Comparison of ENCODE assay signal across 1 cellular context in the genomic region with DNA sequence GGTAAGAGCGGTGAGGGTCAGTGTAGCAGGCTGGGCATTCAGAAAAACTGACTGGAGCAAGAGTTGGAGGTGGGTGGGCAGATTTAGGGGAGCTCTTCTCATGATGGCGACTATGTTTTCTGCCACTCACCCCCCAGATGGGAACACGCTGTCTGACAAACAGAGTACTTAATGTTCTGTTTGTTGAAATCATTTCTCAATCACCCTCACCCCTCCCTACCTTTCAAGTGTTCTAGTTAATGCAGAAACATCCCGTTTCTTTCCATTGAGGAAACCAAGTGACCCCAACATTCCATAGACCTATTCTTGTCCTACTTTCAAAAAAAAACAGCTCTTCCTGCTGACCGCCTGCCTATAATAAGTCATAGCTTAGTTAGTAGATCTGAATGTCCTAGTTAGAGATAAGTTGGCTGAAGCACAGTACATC.
TF ChIP-seq lines count a peak whose summit lies in the region.

No MANE protein-coding gene starts in this region.

TF ChIP-seq in HepG2, 621 proteins besides CTCF, POLR2A, EP300 and RAD21 (continued from another document and continues in another):
- TF ChIP-seq, protein P1, sequence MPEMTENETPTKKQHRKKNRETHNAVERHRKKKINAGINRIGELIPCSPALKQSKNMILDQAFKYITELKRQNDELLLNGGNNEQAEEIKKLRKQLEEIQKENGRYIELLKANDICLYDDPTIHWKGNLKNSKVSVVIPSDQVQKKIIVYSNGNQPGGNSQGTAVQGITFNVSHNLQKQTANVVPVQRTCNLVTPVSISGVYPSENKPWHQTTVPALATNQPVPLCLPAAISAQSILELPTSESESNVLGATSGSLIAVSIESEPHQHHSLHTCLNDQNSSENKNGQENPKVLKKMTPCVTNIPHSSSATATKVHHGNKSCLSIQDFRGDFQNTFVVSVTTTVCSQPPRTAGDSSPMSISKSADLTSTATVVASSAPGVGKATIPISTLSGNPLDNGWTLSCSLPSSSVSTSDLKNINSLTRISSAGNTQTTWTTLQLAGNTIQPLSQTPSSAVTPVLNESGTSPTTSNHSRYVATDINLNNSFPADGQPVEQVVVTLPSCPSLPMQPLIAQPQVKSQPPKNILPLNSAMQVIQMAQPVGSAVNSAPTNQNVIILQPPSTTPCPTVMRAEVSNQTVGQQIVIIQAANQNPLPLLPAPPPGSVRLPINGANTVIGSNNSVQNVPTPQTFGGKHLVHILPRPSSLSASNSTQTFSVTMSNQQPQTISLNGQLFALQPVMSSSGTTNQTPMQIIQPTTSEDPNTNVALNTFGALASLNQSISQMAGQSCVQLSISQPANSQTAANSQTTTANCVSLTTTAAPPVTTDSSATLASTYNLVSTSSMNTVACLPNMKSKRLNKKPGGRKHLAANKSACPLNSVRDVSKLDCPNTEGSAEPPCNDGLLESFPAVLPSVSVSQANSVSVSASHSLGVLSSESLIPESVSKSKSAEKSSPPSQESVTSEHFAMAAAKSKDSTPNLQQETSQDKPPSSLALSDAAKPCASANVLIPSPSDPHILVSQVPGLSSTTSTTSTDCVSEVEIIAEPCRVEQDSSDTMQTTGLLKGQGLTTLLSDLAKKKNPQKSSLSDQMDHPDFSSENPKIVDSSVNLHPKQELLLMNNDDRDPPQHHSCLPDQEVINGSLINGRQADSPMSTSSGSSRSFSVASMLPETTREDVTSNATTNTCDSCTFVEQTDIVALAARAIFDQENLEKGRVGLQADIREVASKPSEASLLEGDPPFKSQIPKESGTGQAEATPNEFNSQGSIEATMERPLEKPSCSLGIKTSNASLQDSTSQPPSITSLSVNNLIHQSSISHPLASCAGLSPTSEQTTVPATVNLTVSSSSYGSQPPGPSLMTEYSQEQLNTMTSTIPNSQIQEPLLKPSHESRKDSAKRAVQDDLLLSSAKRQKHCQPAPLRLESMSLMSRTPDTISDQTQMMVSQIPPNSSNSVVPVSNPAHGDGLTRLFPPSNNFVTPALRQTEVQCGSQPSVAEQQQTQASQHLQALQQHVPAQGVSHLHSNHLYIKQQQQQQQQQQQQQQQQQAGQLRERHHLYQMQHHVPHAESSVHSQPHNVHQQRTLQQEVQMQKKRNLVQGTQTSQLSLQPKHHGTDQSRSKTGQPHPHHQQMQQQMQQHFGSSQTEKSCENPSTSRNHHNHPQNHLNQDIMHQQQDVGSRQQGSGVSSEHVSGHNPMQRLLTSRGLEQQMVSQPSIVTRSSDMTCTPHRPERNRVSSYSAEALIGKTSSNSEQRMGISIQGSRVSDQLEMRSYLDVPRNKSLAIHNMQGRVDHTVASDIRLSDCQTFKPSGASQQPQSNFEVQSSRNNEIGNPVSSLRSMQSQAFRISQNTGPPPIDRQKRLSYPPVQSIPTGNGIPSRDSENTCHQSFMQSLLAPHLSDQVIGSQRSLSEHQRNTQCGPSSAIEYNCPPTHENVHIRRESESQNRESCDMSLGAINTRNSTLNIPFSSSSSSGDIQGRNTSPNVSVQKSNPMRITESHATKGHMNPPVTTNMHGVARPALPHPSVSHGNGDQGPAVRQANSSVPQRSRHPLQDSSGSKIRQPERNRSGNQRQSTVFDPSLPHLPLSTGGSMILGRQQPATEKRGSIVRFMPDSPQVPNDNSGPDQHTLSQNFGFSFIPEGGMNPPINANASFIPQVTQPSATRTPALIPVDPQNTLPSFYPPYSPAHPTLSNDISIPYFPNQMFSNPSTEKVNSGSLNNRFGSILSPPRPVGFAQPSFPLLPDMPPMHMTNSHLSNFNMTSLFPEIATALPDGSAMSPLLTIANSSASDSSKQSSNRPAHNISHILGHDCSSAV (CRISPR knock-in tag; IDR thresholded peaks at IDR 0.05; ENCODE audit: borderline replicate concordance) = no peak
- TF ChIP-seq, protein P2, sequence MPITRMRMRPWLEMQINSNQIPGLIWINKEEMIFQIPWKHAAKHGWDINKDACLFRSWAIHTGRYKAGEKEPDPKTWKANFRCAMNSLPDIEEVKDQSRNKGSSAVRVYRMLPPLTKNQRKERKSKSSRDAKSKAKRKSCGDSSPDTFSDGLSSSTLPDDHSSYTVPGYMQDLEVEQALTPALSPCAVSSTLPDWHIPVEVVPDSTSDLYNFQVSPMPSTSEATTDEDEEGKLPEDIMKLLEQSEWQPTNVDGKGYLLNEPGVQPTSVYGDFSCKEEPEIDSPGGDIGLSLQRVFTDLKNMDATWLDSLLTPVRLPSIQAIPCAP (CRISPR knock-in tag; IDR thresholded peaks at IDR 0.05; ENCODE audit: low read depth) = no peak
- no peak for TF ChIP-seq ZSCAN21 (CRISPR knock-in tag; IDR thresholded peaks at IDR 0.05; ENCODE audit: borderline replicate concordance)
- no peak for TF ChIP-seq ZNF362 (CRISPR knock-in tag; IDR thresholded peaks at IDR 0.05; ENCODE audit: borderline replicate concordance)
- no peak for TF ChIP-seq TBL1XR1 (IDR thresholded peaks at IDR 0.05; ENCODE audit: borderline replicate concordance, low read length, partially characterized antibody)
- TF ChIP-seq CCAR2 (optimal IDR thresholded peaks at IDR 0.05; ENCODE audit: low read depth, low read length) = no peak
- no peak for TF ChIP-seq ZNF790 (CRISPR knock-in tag; IDR thresholded peaks at IDR 0.05; ENCODE audit: borderline replicate concordance)
- TF ChIP-seq ZNF577 (CRISPR knock-in tag; IDR thresholded peaks at IDR 0.05; ENCODE audit: borderline replicate concordance, low read depth) = no peak
- no peak for TF ChIP-seq SIN3B (IDR thresholded peaks at IDR 0.05; ENCODE audit: low read length)
- TF ChIP-seq, protein P3, sequence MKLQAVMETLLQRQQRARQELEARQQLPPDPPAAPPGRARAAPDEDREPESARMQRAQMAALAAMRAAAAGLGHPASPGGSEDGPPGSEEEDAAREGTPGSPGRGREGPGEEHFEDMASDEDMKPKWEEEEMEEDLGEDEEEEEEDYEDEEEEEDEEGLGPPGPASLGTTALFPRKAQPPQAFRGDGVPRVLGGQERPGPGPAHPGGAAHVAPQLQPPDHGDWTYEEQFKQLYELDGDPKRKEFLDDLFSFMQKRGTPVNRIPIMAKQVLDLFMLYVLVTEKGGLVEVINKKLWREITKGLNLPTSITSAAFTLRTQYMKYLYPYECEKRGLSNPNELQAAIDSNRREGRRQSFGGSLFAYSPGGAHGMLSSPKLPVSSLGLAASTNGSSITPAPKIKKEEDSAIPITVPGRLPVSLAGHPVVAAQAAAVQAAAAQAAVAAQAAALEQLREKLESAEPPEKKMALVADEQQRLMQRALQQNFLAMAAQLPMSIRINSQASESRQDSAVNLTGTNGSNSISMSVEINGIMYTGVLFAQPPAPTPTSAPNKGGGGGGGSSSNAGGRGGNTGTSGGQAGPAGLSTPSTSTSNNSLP (IDR thresholded peaks at IDR 0.05; ENCODE audit: low read depth, low read length) = no peak
- TF ChIP-seq MXD1 (CRISPR knock-in tag; IDR thresholded peaks at IDR 0.05) = no peak
- TF ChIP-seq TCF12 (IDR thresholded peaks at IDR 0.05) = no peak
- TF ChIP-seq TCF12 (CRISPR knock-in tag; IDR thresholded peaks at IDR 0.05) = no peak
- no peak for TF ChIP-seq ZNF256 (CRISPR knock-in tag; conservative IDR thresholded peaks at IDR 0.05)
- TF ChIP-seq, protein P4, sequence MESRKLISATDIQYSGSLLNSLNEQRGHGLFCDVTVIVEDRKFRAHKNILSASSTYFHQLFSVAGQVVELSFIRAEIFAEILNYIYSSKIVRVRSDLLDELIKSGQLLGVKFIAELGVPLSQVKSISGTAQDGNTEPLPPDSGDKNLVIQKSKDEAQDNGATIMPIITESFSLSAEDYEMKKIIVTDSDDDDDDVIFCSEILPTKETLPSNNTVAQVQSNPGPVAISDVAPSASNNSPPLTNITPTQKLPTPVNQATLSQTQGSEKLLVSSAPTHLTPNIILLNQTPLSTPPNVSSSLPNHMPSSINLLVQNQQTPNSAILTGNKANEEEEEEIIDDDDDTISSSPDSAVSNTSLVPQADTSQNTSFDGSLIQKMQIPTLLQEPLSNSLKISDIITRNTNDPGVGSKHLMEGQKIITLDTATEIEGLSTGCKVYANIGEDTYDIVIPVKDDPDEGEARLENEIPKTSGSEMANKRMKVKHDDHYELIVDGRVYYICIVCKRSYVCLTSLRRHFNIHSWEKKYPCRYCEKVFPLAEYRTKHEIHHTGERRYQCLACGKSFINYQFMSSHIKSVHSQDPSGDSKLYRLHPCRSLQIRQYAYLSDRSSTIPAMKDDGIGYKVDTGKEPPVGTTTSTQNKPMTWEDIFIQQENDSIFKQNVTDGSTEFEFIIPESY (CRISPR knock-in tag; IDR thresholded peaks at IDR 0.05) = no peak
- TF ChIP-seq BORCS8-MEF2B (CRISPR knock-in tag; IDR thresholded peaks at IDR 0.05) = no peak
- TF ChIP-seq HHEX (CRISPR knock-in tag; IDR thresholded peaks at IDR 0.05) = no peak
- no peak for TF ChIP-seq RBAK (CRISPR knock-in tag; IDR thresholded peaks at IDR 0.05)
- TF ChIP-seq TFE3 (CRISPR knock-in tag; IDR thresholded peaks at IDR 0.05) = no peak
- TF ChIP-seq MYNN (CRISPR knock-in tag; IDR thresholded peaks at IDR 0.05; ENCODE audit: low read depth) = no peak
- no peak for TF ChIP-seq PRDM15 (CRISPR knock-in tag; IDR thresholded peaks at IDR 0.05)
- no peak for TF ChIP-seq WIZ (CRISPR knock-in tag; IDR thresholded peaks at IDR 0.05)
- no peak for TF ChIP-seq ISX (CRISPR knock-in tag; conservative IDR thresholded peaks at IDR 0.05)
- TF ChIP-seq ZNF160 (CRISPR knock-in tag; IDR thresholded peaks at IDR 0.05) = no peak
- no peak for TF ChIP-seq MAFK (conservative IDR thresholded peaks at IDR 0.05 in 1 of 2, IDR thresholded peaks at IDR 0.05 in 1 of 2; ENCODE audit: low read length in 2 of 2)
- TF ChIP-seq MBNL3 (CRISPR knock-in tag; conservative IDR thresholded peaks at IDR 0.05) = no peak
- TF ChIP-seq ZNF326 (CRISPR knock-in tag; IDR thresholded peaks at IDR 0.05; ENCODE audit: borderline replicate concordance) = no peak
- no peak for TF ChIP-seq ZNF121 (CRISPR knock-in tag; IDR thresholded peaks at IDR 0.05)
- no peak for TF ChIP-seq KDM4B (CRISPR knock-in tag; IDR thresholded peaks at IDR 0.05)
- no peak for TF ChIP-seq MED8 (CRISPR knock-in tag; IDR thresholded peaks at IDR 0.05; ENCODE audit: insufficient replicate concordance)
- TF ChIP-seq SAFB2 (CRISPR knock-in tag; IDR thresholded peaks at IDR 0.05; ENCODE audit: borderline replicate concordance, low read depth) = no peak
- TF ChIP-seq BCL6 (CRISPR knock-in tag; IDR thresholded peaks at IDR 0.05) = peak; percentile 20
- no peak for TF ChIP-seq STAG1 (CRISPR knock-in tag; IDR thresholded peaks at IDR 0.05)
- no peak for TF ChIP-seq ZNF552 (CRISPR knock-in tag; IDR thresholded peaks at IDR 0.05; ENCODE audit: borderline replicate concordance)
- TF ChIP-seq, protein P5, sequence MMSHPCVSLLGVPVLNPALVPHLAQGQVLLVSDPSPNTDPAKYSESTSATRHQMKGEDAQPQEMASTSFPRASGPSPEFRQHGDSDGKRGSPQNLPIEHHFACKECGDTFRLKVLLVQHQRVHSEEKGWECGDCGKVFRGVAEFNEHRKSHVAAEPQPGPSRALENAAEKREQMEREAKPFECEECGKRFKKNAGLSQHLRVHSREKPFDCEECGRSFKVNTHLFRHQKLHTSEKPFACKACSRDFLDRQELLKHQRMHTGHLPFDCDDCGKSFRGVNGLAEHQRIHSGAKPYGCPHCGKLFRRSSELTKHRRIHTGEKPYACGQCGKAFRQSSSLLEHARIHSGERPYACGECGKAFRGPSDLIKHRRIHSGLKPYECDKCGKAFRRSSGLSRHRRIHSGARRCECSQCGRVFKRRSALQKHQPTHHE (CRISPR knock-in tag; IDR thresholded peaks at IDR 0.05; ENCODE audit: borderline replicate concordance) = no peak
